Comparison of ENCODE assay signal across 28 cellular contexts in the genomic region with DNA sequence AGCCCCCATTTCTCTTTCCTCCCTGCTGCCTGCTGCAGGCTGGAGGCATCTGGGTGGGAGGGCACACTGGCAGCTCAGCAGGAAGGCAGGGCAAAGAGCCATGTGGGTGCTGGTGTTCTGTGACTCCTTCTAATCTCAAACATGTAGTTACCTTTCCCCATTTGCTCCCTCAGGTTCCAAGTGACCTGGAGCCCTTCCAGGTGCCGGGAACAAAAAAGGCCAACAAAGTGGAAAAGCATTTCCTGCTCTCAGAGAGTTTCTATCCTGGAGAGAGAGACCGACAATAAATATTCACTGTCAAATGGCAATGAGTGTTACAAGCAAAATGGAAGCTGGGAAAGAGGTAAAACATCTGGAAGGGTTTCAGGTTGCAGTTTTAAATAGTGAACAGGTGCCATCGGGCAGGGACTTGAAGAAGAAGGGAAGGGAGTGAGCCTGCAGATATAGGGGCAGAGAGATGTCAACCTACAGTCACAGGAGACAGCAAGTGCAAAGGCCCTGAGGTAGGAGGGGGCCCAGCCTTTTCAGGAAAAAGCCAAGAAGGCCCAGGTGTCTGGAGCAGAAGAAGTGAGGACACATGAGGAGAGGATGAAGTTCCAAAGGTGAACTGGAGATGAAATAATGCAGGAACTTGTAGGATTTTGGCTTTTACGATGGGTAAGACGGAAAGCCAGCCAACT. TPM values are rescaled to one million over a fixed set of nuclear protein-coding genes. Genes with fewer than 3 reads are reported as not detected.
A peak's percentile ranks its signal among the peaks of the same experiment; 100 is the strongest.
DNase-seq lines count a peak whose midpoint lies in the region; ATAC-seq, FAIRE-seq and TF ChIP-seq lines count a peak whose summit lies in the region.
"Had no signal": no experiment of that assay in that cellular context is flagged by ENCODE, and none has a peak within 500 bp of the region (broad histone marks: within the 10 kb centered on the region; RNA-seq: fewer than 3 reads in every experiment).

No MANE protein-coding gene starts in this region.

- no peak overlapping the region for H3K4me3 ChIP-seq in psoas muscle
- no peak overlapping the region for H3K4me3 ChIP-seq in pancreas
- H3K4me3 ChIP-seq: GM12878, SJCRH30 had no signal

- H3K9me3 ChIP-seq in psoas muscle (no peaks in the 10 kb centered on the region), pancreas (no peaks in the 10 kb centered on the region)
- H3K9me3 ChIP-seq: BE2C, SJCRH30 had no signal

- peak overlapping the region; percentile 23 for H3K27ac ChIP-seq in psoas muscle
- H3K27ac ChIP-seq in pancreas = no peak overlapping the region
- H3K27ac ChIP-seq: 22Rv1, SJCRH30 had no signal

- 60 to 79% (median 67%) methylated on average over 5 of the region's 5 CpGs for WGBS in psoas muscle, 3 donors
- WGBS in pancreas, 2 donors = 73 to 79% methylated on average over 5 of the region's 5 CpGs

- H3K4me1 ChIP-seq in psoas muscle (peaks cover 73% of the 10 kb centered on the region), pancreas (no peaks in the 10 kb centered on the region)
- H3K4me1 ChIP-seq: BE2C, SJCRH30 had no signal

- FAIRE-seq in pancreas (lab: Jason Lieb, UNC) = no peak
- FAIRE-seq: GM12878 had no signal

- ATAC-seq in psoas muscle (no peak), pancreas (no peak)
- ATAC-seq: activated CD8-positive, alpha-beta T cell treated with anti-CD3 and anti-CD28 coated beads for 36 hours; GM12878; sciatic nerve had no signal

- DNase-seq in DMS 273 (lab: John Stamatoyannopoulos, UW; ENCODE audit: unreplicated experiment) (peak; percentile 56), DMS 273 treated with DMSO at 0.1 percent for 48 hours (lab: John Stamatoyannopoulos, UW) (no peak), NCI-H2029 treated with DMSO at 0.1 percent for 48 hours (lab: John Stamatoyannopoulos, UW) (peak; percentile 61), dermis microvascular lymphatic vessel endothelial cell (ENCODE audit: low read depth in 2 of 2) (peak; percentile 4 to 24), psoas muscle (no peak), pancreas (no peak), T-helper 1 cell (no peak), AG20443 (ENCODE audit: low spot score) (no peak)
- DNase-seq: activated CD8-positive, alpha-beta T cell treated with anti-CD3 and anti-CD28 coated beads for 36 hours; activated naive CD4-positive, alpha-beta T cell treated with anti-CD3 and anti-CD28 coated beads, Interleukin-2, amount 10 ng/mL, durations not matched to agents 7 days and 5 days; activated T-cell treated with anti-CD3 and anti-CD28 coated beads, Interleukin-2, amount 50 U/mL, for 24 hours; anterior cingulate cortex; BE2C; effector memory CD4-positive, alpha-beta T cell; H9; head of caudate nucleus; immature natural killer cell; IMR-90; NCI-H2081 treated with DMSO at 0.1 percent for 48 hours; SJCRH30; stimulated activated naive CD4-positive, alpha-beta T cell; trophoblast cell had no signal

- H3K27me3 ChIP-seq in psoas muscle (ENCODE audit: insufficient read depth in 3 of 3, low read length in 2 of 3) (no peaks in the 10 kb centered on the region), pancreas (no peaks in the 10 kb centered on the region)
- H3K27me3 ChIP-seq: BE2C had no signal

- no peak for TF ChIP-seq CTCF in psoas muscle (IDR thresholded peaks at IDR 0.05)
- no peak for TF ChIP-seq CTCF in pancreas (IDR thresholded peaks at IDR 0.05)

- intact Hi-C loops in psoas muscle (cut with DNase I) (loop anchor here in 1 of 2 donors (5.0 kb wide), 2 partner anchors 73 to 178 kb away; no protein-coding TSS in a partner anchor), pancreas (cut with DNase I) (no loop called here)

- H3K36me3 ChIP-seq in psoas muscle (ENCODE audit: insufficient read depth in 1 of 2, low read depth in 1 of 2) = no peaks in the 10 kb centered on the region
- H3K36me3 ChIP-seq in pancreas = no peaks in the 10 kb centered on the region
- H3K36me3 ChIP-seq: BE2C, SJCRH30 had no signal

RNA-seq across cellular contexts. Expression of a gene that starts 43.6 kb away (rescaled TPM):
- total RNA-seq in dermis microvascular lymphatic vessel endothelial cell (not detected in 2 replicates), psoas muscle (under 1 TPM in 1 of 4 donors, not detected in 3; 0.28 TPM), pancreas (under 1 TPM; 0.09 to 0.75 (median 0.26) TPM)
- polyA plus RNA-seq in psoas muscle (under 1 TPM in 2 of 3 donors, not detected in 1; 0.04 to 0.05 TPM), pancreas (under 1 TPM in 1 of 2 donors, not detected in 1; 0.12 TPM)
- total RNA-seq: activated CD8-positive, alpha-beta T cell treated with anti-CD3 and anti-CD28 coated beads for 36 hours; cerebellum; fibroblast of lung; GM12878; H9; IMR-90; osteoblast; sciatic nerve; SJCRH30 had no signal
- polyA plus RNA-seq: fibroblast of lung, immature natural killer cell, IMR-90 had no signal

Comparison
In these comparisons a context has a peak if more than half of its experiments do, and no peak if none do; other contexts are left out.
1. DNase-seq: peak in DMS 273 (single experiment), NCI-H2029 treated with DMSO at 0.1 percent for 48 hours (single experiment) and dermis microvascular lymphatic vessel endothelial cell (2 of 2); none in DMS 273 treated with DMSO at 0.1 percent for 48 hours (single experiment), psoas muscle (0 of 2), pancreas (0 of 6), T-helper 1 cell (0 of 5) and AG20443 (single experiment).